In genomic region chrX:136880003-136880451, GRCh38 we compare ENCODE assay signal across 8 cellular contexts. TPM values are rescaled to one million over a fixed set of nuclear protein-coding genes. Genes with fewer than 3 reads are reported as not detected.
A peak's percentile ranks its signal among the peaks of the same experiment; 100 is the strongest.
DNase-seq lines count a peak whose midpoint lies in the region; ATAC-seq, FAIRE-seq and TF ChIP-seq lines count a peak whose summit lies in the region.

No MANE protein-coding gene starts in this region.

- peak overlapping the region; percentile 98 to 99 (median 99) for H3K27ac Mint-ChIP-seq in naive thymus-derived CD8-positive, alpha-beta T cell

- intact Hi-C loops in esophagus muscularis mucosa (cut with DNase I), result loop anchor here (5.0 kb wide), 1 partner anchor 47 kb away; no protein-coding TSS in a partner anchor

- no peak overlapping the region for H2AFZ ChIP-seq in Loucy (ENCODE audit: low read length)

- peaks cover 47% of the 10 kb centered on the region for H3K36me3 ChIP-seq in BE2C
- H3K36me3 ChIP-seq in Loucy (ENCODE audit: insufficient read depth, low read length), result peaks cover 49% of the 10 kb centered on the region
- peaks cover 12 to 34% (median 29%) of the 10 kb centered on the region in 4 donors for H3K36me3 ChIP-seq in esophagus muscularis mucosa

- no peak for FAIRE-seq in urothelium cell line (lab: Jason Lieb, UNC)

- H3K9ac ChIP-seq in Loucy (ENCODE audit: low read depth, low read length, poor library complexity, severe bottlenecking), result peak overlapping the region; percentile 100

- H3K4me1 ChIP-seq in BE2C, result no peaks in the 10 kb centered on the region
- peaks cover 7% of the 10 kb centered on the region for H3K4me1 ChIP-seq in Loucy (ENCODE audit: insufficient read depth, low read length, poor library complexity, severe bottlenecking)
- H3K4me1 ChIP-seq in esophagus muscularis mucosa, result peaks cover 0 to 20% (median 9%) of the 10 kb centered on the region in 4 donors

- DNase-seq in BE2C (peak; percentile 24), activated T-cell treated with anti-CD3 and anti-CD28 coated beads for 24 hours (ENCODE audit: low read depth) (peak; percentile 9), esophagus muscularis mucosa (ENCODE audit: extremely low spot score) (no peak), urothelium cell line (ENCODE audit: low spot score) (peak; percentile 6), NOMO-1 treated with dmso at 0.1 percent for 144 hours (lab: John Stamatoyannopoulos, UW; ENCODE audit: unreplicated experiment) (no peak)
- DNase-seq in naive thymus-derived CD8-positive, alpha-beta T cell, result peak in 9 of 10 donors; percentile 12 to 68 (median 45)

- H3K79me2 ChIP-seq in Loucy (ENCODE audit: insufficient read depth, low read length), result peaks cover 61% of the 10 kb centered on the region

- H3F3A ChIP-seq in Loucy (ENCODE audit: low read depth), result no peaks in the 10 kb centered on the region

- TF ChIP-seq CTCF in BE2C (IDR thresholded peaks at IDR 0.05; ENCODE audit: low read depth, low read length) (no peak), Loucy (conservative IDR thresholded peaks at IDR 0.05; ENCODE audit: low read length) (no peak), esophagus muscularis mucosa (IDR thresholded peaks at IDR 0.05) (no peak)

- H3K4me3 ChIP-seq in BE2C (ENCODE audit: low read depth, low read length) (peak overlapping the region; percentile 95), Loucy (ENCODE audit: low read length, poor library complexity, severe bottlenecking) (peak overlapping the region; percentile 100), esophagus muscularis mucosa (peak overlapping the region; percentile 69 to 83 (median 76))

- H3K4me3 Mint-ChIP-seq in naive thymus-derived CD8-positive, alpha-beta T cell, result peak overlapping the region; percentile 87 to 99 (median 96)

- POLR2A ChIA-PET in naive thymus-derived CD8-positive, alpha-beta T cell (lab: Charles Lee), result interaction anchor here (0.8 to 2.6 kb wide), 18 partner anchors 9 to 906 kb away, joined by 3 to 38 read pairs (median 4); partner anchors contain the start of genes ARHGEF6 and MMGT1

- TF ChIP-seq POLR2A in esophagus muscularis mucosa (IDR thresholded peaks at IDR 0.05; ENCODE audit: low read depth), result no peak

- H3K9me3 ChIP-seq in BE2C, result no peaks in the 10 kb centered on the region
- no peaks in the 10 kb centered on the region for H3K9me3 ChIP-seq in Loucy (ENCODE audit: insufficient read depth, low read depth, low read length)
- no peaks in the 10 kb centered on the region for H3K9me3 ChIP-seq in esophagus muscularis mucosa

- peaks cover 43% of the 10 kb centered on the region for H4K20me1 ChIP-seq in Loucy (ENCODE audit: insufficient read depth, low read length, poor library complexity, severe bottlenecking)

- H3K36me3 Mint-ChIP-seq in naive thymus-derived CD8-positive, alpha-beta T cell, result peaks cover 9 to 38% (median 14%) of the 10 kb centered on the region in 3 donors

- no peak for TF ChIP-seq EP300 in esophagus muscularis mucosa (IDR thresholded peaks at IDR 0.05)

- H3K27ac ChIP-seq in esophagus muscularis mucosa (replicated peaks in 1 of 4), result peak overlapping the region; percentile 87 to 95 (median 94)

- no peaks in the 10 kb centered on the region for H3K9me3 Mint-ChIP-seq in naive thymus-derived CD8-positive, alpha-beta T cell

- H3K27me3 Mint-ChIP-seq in naive thymus-derived CD8-positive, alpha-beta T cell, result no peaks in the 10 kb centered on the region

- H3K4me2 ChIP-seq in Loucy (ENCODE audit: low read depth, low read length, poor library complexity, severe bottlenecking), result peak overlapping the region; percentile 97

- WGBS in esophagus muscularis mucosa, result 49% methylated on average over 32 of the region's 32 CpGs

- no peaks in the 10 kb centered on the region for H3K27me3 ChIP-seq in BE2C
- peaks cover 10% of the 10 kb centered on the region for H3K27me3 ChIP-seq in Loucy (ENCODE audit: insufficient read depth, low read length, poor library complexity, severe bottlenecking)
- no peaks in the 10 kb centered on the region for H3K27me3 ChIP-seq in esophagus muscularis mucosa

- no peaks in the 10 kb centered on the region for H3K9me2 ChIP-seq in Loucy (replicated peaks; ENCODE audit: low read depth, low read length)

- ATAC-seq in GM21390 (IDR thresholded peaks at IDR 0.05; ENCODE audit: unreplicated experiment), result peak; percentile 22
- ATAC-seq in naive thymus-derived CD8-positive, alpha-beta T cell, result peak; percentile 33 to 41

- peaks cover 0 to 32% (median 10%) of the 10 kb centered on the region in 4 donors for H3K4me1 Mint-ChIP-seq in naive thymus-derived CD8-positive, alpha-beta T cell

RNA-seq across cellular contexts. Expression of gene RBMX, which starts 0.5 kb away (rescaled TPM):
- polyA plus RNA-seq in BE2C (2012; ENCODE audit: insufficient read depth, insufficient read length, low read depth), result 136 TPM
- total RNA-seq in esophagus muscularis mucosa, result 100 to 1,000 TPM; 126 to 219 (median 159) TPM
- total RNA-seq in naive thymus-derived CD8-positive, alpha-beta T cell, result 100 to 1,000 TPM; 261 to 285 TPM
- polyA plus RNA-seq in naive thymus-derived CD8-positive, alpha-beta T cell, result 100 to 1,000 TPM; 160 to 207 (median 169) TPM

Comparison
In these comparisons a context has a peak if more than half of its experiments do, and no peak if none do; other contexts are left out.
1. DNase-seq: peak in BE2C (single experiment), activated T-cell treated with anti-CD3 and anti-CD28 coated beads for 24 hours (single experiment), naive thymus-derived CD8-positive, alpha-beta T cell (9 of 10) and urothelium cell line (single experiment); none in esophagus muscularis mucosa (single experiment) and NOMO-1 treated with dmso at 0.1 percent for 144 hours (single experiment).
2. Peak in every context shown above with its lines, with median percentiles within 50 percentile points of each other: H3K4me3 ChIP-seq.